In the genomic region with DNA sequence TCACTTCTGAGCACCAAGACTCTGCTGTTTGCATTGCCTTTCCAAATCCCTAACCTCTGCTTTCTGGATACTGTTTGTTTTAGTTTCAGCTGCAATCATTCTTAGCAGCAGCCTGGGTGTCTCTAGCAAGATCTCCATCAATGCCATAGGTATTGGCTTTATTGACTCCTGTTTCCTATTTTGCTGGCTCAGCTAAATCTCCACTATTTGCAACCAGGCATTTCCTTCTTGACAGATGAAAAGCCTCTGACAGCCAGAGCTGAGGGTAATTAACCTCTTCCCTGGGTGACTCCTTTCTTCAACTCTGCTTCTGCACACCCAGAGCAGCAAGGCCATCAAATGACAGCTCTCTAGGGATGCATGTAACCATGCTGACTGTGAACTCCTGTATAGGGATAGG, we compare ENCODE assay signal across 19 cellular contexts.
DNase-seq lines count a peak whose midpoint lies in the region; ATAC-seq, FAIRE-seq and TF ChIP-seq lines count a peak whose summit lies in the region.
"Had no signal": no experiment of that assay in that cellular context is flagged by ENCODE, and none has a peak within 500 bp of the region (broad histone marks: within the 10 kb centered on the region; RNA-seq: fewer than 3 reads in every experiment).

No MANE protein-coding gene starts in this region.

- no peaks in the 10 kb centered on the region for H3K79me2 ChIP-seq in HepG2 (ENCODE audit: insufficient read depth, low read length)
- H3K79me2 ChIP-seq in K562 (ENCODE audit: control insufficient read depth, insufficient read depth, low read length) = no peaks in the 10 kb centered on the region

- TF ChIP-seq POLR2A in HepG2 (IDR thresholded peaks at IDR 0.05; ENCODE audit: insufficient read depth in 1 of 2, low read depth in 2 of 2, low read length in 2 of 2) (no peak), right lobe of liver (IDR thresholded peaks at IDR 0.05) (no peak), K562 (conservative IDR thresholded peaks at IDR 0.05) (no peak)

- H3K4me3 ChIP-seq in HepG2 (replicated peaks in 1 of 3; ENCODE audit: insufficient read depth in 1 of 3, low read depth in 2 of 3, low read length in 3 of 3) (no peak overlapping the region), right lobe of liver (no peak overlapping the region), K562 (no peak overlapping the region)
- H3K4me3 ChIP-seq: GM23338 had no signal

- H3K27ac ChIP-seq in HepG2 (ENCODE audit: extremely low read length, insufficient read depth, low read length) (no peak overlapping the region), right lobe of liver (no peak overlapping the region), K562 (ENCODE audit: extremely low read depth, low read depth, low read length) (no peak overlapping the region)
- H3K27ac ChIP-seq: C4-2B, HL-60 had no signal

- POLR2A ChIA-PET in HepG2 (lab: Yijun Ruan, JAX) = no interaction called here
- POLR2A ChIA-PET in K562 (lab: Yijun Ruan, JAX) = interaction anchor here (0.6 kb wide), 1 partner anchor 137 kb away, joined by 4 read pairs; no protein-coding TSS in a partner anchor

- BruUV-seq in HepG2 (replicated peaks; lab: Mats Ljungman, UMichigan) (no TSS peak), K562 (replicated peaks; lab: Mats Ljungman, UMichigan) (no TSS peak)

- no peak for TF ChIP-seq CTCF in HepG2 (CRISPR knock-in tag; IDR thresholded peaks at IDR 0.05)
- no peak for TF ChIP-seq CTCF in right lobe of liver (IDR thresholded peaks at IDR 0.05)
- no peak for TF ChIP-seq CTCF in K562 (IDR thresholded peaks at IDR 0.05 in 2 of 3, conservative IDR thresholded peaks at IDR 0.05 in 1 of 3; ENCODE audit: insufficient read depth in 2 of 3, low read depth in 1 of 3, low read length in 3 of 3)

- H3K4me1 ChIP-seq in HepG2 (ENCODE audit: insufficient read depth, low read length) = no peaks in the 10 kb centered on the region
- no peaks in the 10 kb centered on the region for H3K4me1 ChIP-seq in right lobe of liver
- no peaks in the 10 kb centered on the region for H3K4me1 ChIP-seq in K562 (replicated peaks in 1 of 2; ENCODE audit: control insufficient read depth in 2 of 2, insufficient read depth in 2 of 2, low read length in 2 of 2)

- FAIRE-seq in HepG2 (lab: Jason Lieb, UNC) (no peak), K562 (lab: Jason Lieb, UNC) (no peak)
- FAIRE-seq: GM12892, GM18507 had no signal

- H3K9ac ChIP-seq in HepG2 (ENCODE audit: insufficient read depth, low read depth, low read length) (no peak overlapping the region), K562 (ENCODE audit: insufficient read depth in 1 of 2, low read depth in 2 of 2, low read length in 2 of 2) (no peak overlapping the region)

- TF ChIP-seq EP300 in HepG2 (IDR thresholded peaks at IDR 0.05; ENCODE audit: low read depth in 2 of 2, low read length in 2 of 2) (no peak), HepG2 (CRISPR knock-in tag; IDR thresholded peaks at IDR 0.05; ENCODE audit: borderline replicate concordance) (no peak), K562 (IDR thresholded peaks at IDR 0.05; ENCODE audit: low read length) (no peak)

- intact Hi-C loops in HepG2 (cut with micrococcal nuclease; ENCODE audit: unreplicated experiment) (loop anchor here (2.0 kb wide), 1 partner anchor 32 kb away; no protein-coding TSS in a partner anchor), right lobe of liver (cut with DNase I) (no loop called here), K562 (cut with micrococcal nuclease) (no loop called here)

- H3K9me3 ChIP-seq in HepG2 (ENCODE audit: low read length) (no peaks in the 10 kb centered on the region), right lobe of liver (no peaks in the 10 kb centered on the region), K562 (replicated peaks; ENCODE audit: control insufficient read depth, insufficient read depth, low read depth, low read length) (no peaks in the 10 kb centered on the region)

- ATAC-seq in HepG2 (no peak), right lobe of liver (no peak), K562 (no peak)
- ATAC-seq: GM23338, HCT116 had no signal

- DNase-seq in HepG2 (ENCODE audit: low spot score) (no peak), right lobe of liver (no peak), K562 (ENCODE audit: extremely low read depth in 1 of 4, low spot score in 3 of 4) (no peak), left kidney (ENCODE audit: low read depth, low spot score) (peak; percentile 40), NCI-H2107 (lab: John Stamatoyannopoulos, UW) (no peak), hippocampal formation (lab: John Stamatoyannopoulos, UW) (no peak)
- DNase-seq: ACHN; CD4-positive, alpha-beta memory T cell; DMS153; DMS79; GDM1; H7; HFFc6 had no signal

- no peaks in the 10 kb centered on the region for H3K9me1 ChIP-seq in K562 (ENCODE audit: control insufficient read depth, insufficient read depth, low read length)

- in situ Hi-C loops in HepG2 (cut with HindIII; ENCODE audit: extremely low pct_ligation_motif_present, low pct_unique_long_range_greater_than_20kb) (no loop called here), K562 (cut with MboI) (no loop called here)

- no peak for TF ChIP-seq RAD21 in HepG2 (CRISPR knock-in tag; IDR thresholded peaks at IDR 0.05)
- no peak for TF ChIP-seq RAD21 in K562 (CRISPR knock-in tag; conservative IDR thresholded peaks at IDR 0.05 in 1 of 2, IDR thresholded peaks at IDR 0.05 in 1 of 2)

- no peak overlapping the region for H3K4me2 ChIP-seq in HepG2 (ENCODE audit: low read depth, low read length)
- no peak overlapping the region for H3K4me2 ChIP-seq in K562 (ENCODE audit: insufficient read depth, low read length)
- H3K4me2 ChIP-seq: GM23338 had no signal

- CTCF ChIA-PET in HepG2 (lab: Yijun Ruan, JAX; ENCODE audit: low intra/inter-chr PET ratio, low total read pairs) = no interaction called here
- CTCF ChIA-PET in K562 (lab: Yijun Ruan, JAX; ENCODE audit: low intra/inter-chr PET ratio) = no interaction called here

- no peaks in the 10 kb centered on the region for H3K27me3 ChIP-seq in HepG2 (ENCODE audit: control insufficient read depth in 1 of 2, insufficient read depth in 2 of 2, low read length in 2 of 2)
- H3K27me3 ChIP-seq in right lobe of liver = no peaks in the 10 kb centered on the region
- no peaks in the 10 kb centered on the region for H3K27me3 ChIP-seq in K562 (ENCODE audit: control insufficient read depth in 2 of 2, insufficient read depth in 2 of 2, low read length in 2 of 2)

- H4K20me1 ChIP-seq in HepG2 (ENCODE audit: insufficient read depth, low read length) = no peaks in the 10 kb centered on the region
- H4K20me1 ChIP-seq in K562 (replicated peaks; ENCODE audit: control insufficient read depth, insufficient read depth, low read length) = no peaks in the 10 kb centered on the region

- H3K36me3 ChIP-seq in HepG2 (replicated peaks in 1 of 2; ENCODE audit: control insufficient read depth in 1 of 2, insufficient read depth in 2 of 2, low read length in 2 of 2) (no peaks in the 10 kb centered on the region), right lobe of liver (no peaks in the 10 kb centered on the region), K562 (ENCODE audit: control insufficient read depth, insufficient read depth, low read length) (no peaks in the 10 kb centered on the region)

- H2AFZ ChIP-seq in HepG2 (ENCODE audit: low read length) (no peak overlapping the region), K562 (ENCODE audit: low read depth, low read length) (no peak overlapping the region)
- H2AFZ ChIP-seq: GM23338 had no signal

TF ChIP-seq in HepG2, 621 proteins besides CTCF, POLR2A, EP300 and RAD21:
- TF ChIP-seq ZNF724P (CRISPR knock-in tag; IDR thresholded peaks at IDR 0.05; ENCODE audit: borderline replicate concordance) (no peak), NFE2L1 (CRISPR knock-in tag; IDR thresholded peaks at IDR 0.05; ENCODE audit: borderline replicate concordance) (no peak), HOXA3 (CRISPR knock-in tag; IDR thresholded peaks at IDR 0.05) (no peak), POLR2G (IDR thresholded peaks at IDR 0.05; ENCODE audit: low read depth, low read length) (no peak), SNAI1 (CRISPR knock-in tag; IDR thresholded peaks at IDR 0.05; ENCODE audit: borderline replicate concordance) (no peak), MAFF (IDR thresholded peaks at IDR 0.05; ENCODE audit: low read depth, low read length) (peak; percentile 95), MAFK (conservative IDR thresholded peaks at IDR 0.05 in 1 of 2, IDR thresholded peaks at IDR 0.05 in 1 of 2; ENCODE audit: low read length in 2 of 2) (peak; percentile 91 to 96), ZNF207 (IDR thresholded peaks at IDR 0.05; ENCODE audit: borderline replicate concordance) (no peak), KDM2A (CRISPR knock-in tag; IDR thresholded peaks at IDR 0.05; ENCODE audit: borderline replicate concordance, low read depth) (no peak)

TF ChIP-seq in K562, 482 proteins besides CTCF, POLR2A, EP300 and RAD21:
- TF ChIP-seq C11orf30 (IDR thresholded peaks at IDR 0.05; ENCODE audit: low read depth) (0 out of 2 replicates have a peak, but pooled peaks have one; percentile 28), MAFK (IDR thresholded peaks at IDR 0.05; ENCODE audit: low read length) (peak; percentile 73), ZNF316 (IDR thresholded peaks at IDR 0.05) (peak; percentile 52), HNRNPUL1 (IDR thresholded peaks at IDR 0.05; ENCODE audit: low read length) (no peak), PHF8 (IDR thresholded peaks at IDR 0.05; ENCODE audit: borderline replicate concordance, low read length) (no peak), MAFF (IDR thresholded peaks at IDR 0.05; ENCODE audit: low read length) (peak; percentile 63), TAF1 (IDR thresholded peaks at IDR 0.05; ENCODE audit: control insufficient read depth, extremely low read depth, insufficient read depth, low read length, severe bottlenecking) (no peak), MAFG (tag; conservative IDR thresholded peaks at IDR 0.05) (peak; percentile 52), TEAD4 (IDR thresholded peaks at IDR 0.05; ENCODE audit: low read length) (no peak), TEAD4 (CRISPR knock-in tag; IDR thresholded peaks at IDR 0.05; ENCODE audit: borderline replicate concordance) (no peak)
- TF ChIP-seq, protein P1, sequence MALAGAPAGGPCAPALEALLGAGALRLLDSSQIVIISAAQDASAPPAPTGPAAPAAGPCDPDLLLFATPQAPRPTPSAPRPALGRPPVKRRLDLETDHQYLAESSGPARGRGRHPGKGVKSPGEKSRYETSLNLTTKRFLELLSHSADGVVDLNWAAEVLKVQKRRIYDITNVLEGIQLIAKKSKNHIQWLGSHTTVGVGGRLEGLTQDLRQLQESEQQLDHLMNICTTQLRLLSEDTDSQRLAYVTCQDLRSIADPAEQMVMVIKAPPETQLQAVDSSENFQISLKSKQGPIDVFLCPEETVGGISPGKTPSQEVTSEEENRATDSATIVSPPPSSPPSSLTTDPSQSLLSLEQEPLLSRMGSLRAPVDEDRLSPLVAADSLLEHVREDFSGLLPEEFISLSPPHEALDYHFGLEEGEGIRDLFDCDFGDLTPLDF (CRISPR knock-in tag; IDR thresholded peaks at IDR 0.05) = no peak

Comparison
In these comparisons a context has a peak if more than half of its experiments do, and no peak if none do; other contexts are left out.
1. Of the 241 proteins assayed by ChIP-seq in both HepG2 and K562: peak only in HepG2: none; only in K562: MAFG; in both: MAFF and MAFK; in neither: 238.